In genomic region chr6:105875974-105876640, GRCh38 we compare ENCODE assay signal across 14 cellular contexts.
"Had no signal": no experiment of that assay in that cellular context is flagged by ENCODE, and none has a peak within 500 bp of the region (broad histone marks: within the 10 kb centered on the region; RNA-seq: fewer than 3 reads in every experiment).

No MANE protein-coding gene starts in this region.

- H3K36me3 Mint-ChIP-seq: activated CD4-positive, alpha-beta memory T cell treated with anti-CD3 and anti-CD28 coated beads for 36 hours; immature natural killer cell; mesothelial cell of epicardium; stimulated activated effector memory CD8-positive, alpha-beta T cell treated with anti-CD3 and anti-CD28 coated beads, Interleukin-12 subunit alpha, Interleukin-12 subunit beta, amount 100 ng/mL, for 72 hours had no signal

- ATAC-seq: activated CD8-positive, alpha-beta memory T cell treated with anti-CD3 and anti-CD28 coated beads, Interleukin-2, amount 10 ng/mL, durations not matched to agents 7 days and 5 days; pancreas; stimulated activated effector memory CD8-positive, alpha-beta T cell treated with anti-CD3 and anti-CD28 coated beads, Interleukin-12 subunit alpha, Interleukin-12 subunit beta, amount 100 ng/mL, for 72 hours had no signal

- H3K27ac Mint-ChIP-seq: activated CD4-positive, alpha-beta memory T cell treated with anti-CD3 and anti-CD28 coated beads for 36 hours; activated CD8-positive, alpha-beta memory T cell treated with anti-CD3 and anti-CD28 coated beads, Interleukin-2, amount 10 ng/mL, durations not matched to agents 7 days and 5 days; activated naive CD4-positive, alpha-beta T cell treated with anti-CD3 and anti-CD28 coated beads for 36 hours; activated T-helper 2 cell treated with anti-CD3 and anti-CD28 coated beads, Interferon-gamma antibody, Interleukin-2, Interleukin-4, amounts not matched to agents 10 μg/mL and 5 μg/mL and 100 μg/mL, durations not matched to agents 14 hours and 24 hours and 36 hours; immature natural killer cell; mesothelial cell of epicardium; stimulated activated effector memory CD8-positive, alpha-beta T cell treated with anti-CD3 and anti-CD28 coated beads, Interleukin-12 subunit alpha, Interleukin-12 subunit beta, amount 100 ng/mL, for 72 hours had no signal

- H3K4me3 Mint-ChIP-seq: activated CD4-positive, alpha-beta memory T cell treated with anti-CD3 and anti-CD28 coated beads for 36 hours; activated CD8-positive, alpha-beta memory T cell treated with anti-CD3 and anti-CD28 coated beads, Interleukin-2, amount 10 ng/mL, durations not matched to agents 7 days and 5 days; activated naive CD4-positive, alpha-beta T cell treated with anti-CD3 and anti-CD28 coated beads for 36 hours; immature natural killer cell; mesothelial cell of epicardium; stimulated activated effector memory CD8-positive, alpha-beta T cell treated with anti-CD3 and anti-CD28 coated beads, Interleukin-12 subunit alpha, Interleukin-12 subunit beta, amount 100 ng/mL, for 72 hours had no signal

- H3K36me3 ChIP-seq: ascending aorta, pancreas, thyroid gland had no signal

- H3K9me3 Mint-ChIP-seq: activated CD4-positive, alpha-beta memory T cell treated with anti-CD3 and anti-CD28 coated beads for 36 hours; activated naive CD4-positive, alpha-beta T cell treated with anti-CD3 and anti-CD28 coated beads for 36 hours; activated T-helper 2 cell treated with anti-CD3 and anti-CD28 coated beads, Interferon-gamma antibody, Interleukin-2, Interleukin-4, amounts not matched to agents 10 μg/mL and 5 μg/mL and 100 μg/mL, durations not matched to agents 14 hours and 24 hours and 36 hours; immature natural killer cell; mesothelial cell of epicardium; stimulated activated effector memory CD8-positive, alpha-beta T cell treated with anti-CD3 and anti-CD28 coated beads, Interleukin-12 subunit alpha, Interleukin-12 subunit beta, amount 100 ng/mL, for 72 hours had no signal

- H3K27ac ChIP-seq: ascending aorta, epithelial cell of prostate, pancreas, thyroid gland had no signal

- H3K9me3 ChIP-seq: ascending aorta, pancreas, thyroid gland had no signal

- H3K4me1 ChIP-seq: ascending aorta had no signal

- DNase-seq: activated CD4-positive, alpha-beta memory T cell treated with anti-CD3 and anti-CD28 coated beads for 36 hours; activated CD4-positive, alpha-beta T cell treated with anti-CD3 and anti-CD28 coated beads for 1 hour; activated CD8-positive, alpha-beta memory T cell treated with anti-CD3 and anti-CD28 coated beads, Interleukin-2, amount 10 ng/mL, durations not matched to agents 7 days and 5 days; activated naive CD4-positive, alpha-beta T cell treated with anti-CD3 and anti-CD28 coated beads for 36 hours; activated T-cell treated with anti-CD3 and anti-CD28 coated beads, Interleukin-2, amount 50 U/mL, for 1 hour; head of caudate nucleus; immature natural killer cell; pancreas; thyroid gland had no signal

- H3K27me3 ChIP-seq: ascending aorta, pancreas, thyroid gland had no signal

- H3K4me3 ChIP-seq: ascending aorta, pancreas, thyroid gland had no signal
